9 cellular contexts compared by ENCODE assay signal in the genomic region with DNA sequence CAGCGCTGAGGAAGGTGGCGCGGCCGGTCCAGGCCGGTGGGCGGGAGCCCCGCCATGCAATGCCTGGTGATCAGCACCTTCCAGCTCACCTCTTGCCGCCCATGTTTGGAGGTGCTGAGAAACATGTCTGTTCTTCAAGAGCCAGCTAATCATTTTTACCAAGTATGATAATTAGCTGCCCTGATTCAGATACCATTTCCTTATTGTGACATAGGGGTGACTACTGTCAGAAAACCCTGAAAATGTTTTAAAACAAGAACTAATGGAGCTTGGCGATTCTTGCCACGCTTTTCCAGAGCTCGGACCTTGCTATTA. TPM values are rescaled to one million over a fixed set of nuclear protein-coding genes. Genes with fewer than 3 reads are reported as not detected.
A peak's percentile ranks its signal among the peaks of the same experiment; 100 is the strongest.
DNase-seq lines count a peak whose midpoint lies in the region; ATAC-seq and TF ChIP-seq lines count a peak whose summit lies in the region.
"Had no signal": no experiment of that assay in that cellular context is flagged by ENCODE, and none has a peak within 500 bp of the region (broad histone marks: within the 10 kb centered on the region; RNA-seq: fewer than 3 reads in every experiment).

No MANE protein-coding gene starts in this region.

- H3K27ac ChIP-seq in ACC112 (ENCODE audit: low read depth, low read length): no peak overlapping the region
- no peak overlapping the region for H3K27ac ChIP-seq in endodermal cell (ENCODE audit: low read depth, low read length)
- no peak overlapping the region for H3K27ac ChIP-seq in neural cell (ENCODE audit: low read length)
- H3K27ac ChIP-seq: neutrophil had no signal

- H3K27me3 Mint-ChIP-seq in endodermal cell (ENCODE audit: insufficient read depth): peaks cover 33% of the 10 kb centered on the region
- H3K27me3 Mint-ChIP-seq in activated naive CD4-positive, alpha-beta T cell treated with anti-CD3 and anti-CD28 coated beads for 36 hours (ENCODE audit: low read depth): peaks cover 46% of the 10 kb centered on the region

- CTCF ChIA-PET in activated naive CD4-positive, alpha-beta T cell treated with anti-CD3 and anti-CD28 coated beads for 36 hours (lab: Charles Lee): interaction anchor here (0.9 kb wide), 1 partner anchor 14 kb away, joined by 4 read pairs; no protein-coding TSS in a partner anchor

- DNase-seq in KBM-7: peak; percentile 4
- no peak for DNase-seq in endodermal cell
- no peak for DNase-seq in left lobe of liver (ENCODE audit: low spot score)
- no peak for DNase-seq in NCI-H226
- no peak for DNase-seq in activated naive CD4-positive, alpha-beta T cell treated with anti-CD3 and anti-CD28 coated beads for 36 hours

- no peaks in the 10 kb centered on the region for H3K79me2 ChIP-seq in ACC112 (ENCODE audit: control insufficient read depth, insufficient read depth, low read length, unreplicated experiment)
- no peaks in the 10 kb centered on the region for H3K79me2 ChIP-seq in neural cell (replicated peaks; ENCODE audit: insufficient read depth, low read length)

- H2AFZ ChIP-seq in ACC112 (ENCODE audit: low read length, unreplicated experiment) (peak overlapping the region; percentile 100), neural cell (ENCODE audit: low read depth, low read length) (no peak overlapping the region)

- H3K9me3 Mint-ChIP-seq in endodermal cell: no peaks in the 10 kb centered on the region
- no peaks in the 10 kb centered on the region for H3K9me3 Mint-ChIP-seq in activated naive CD4-positive, alpha-beta T cell treated with anti-CD3 and anti-CD28 coated beads for 36 hours

- H3K9me3 ChIP-seq in endodermal cell (ENCODE audit: control insufficient read depth, low read length) (peaks cover 8% of the 10 kb centered on the region), neural cell (ENCODE audit: low read length) (no peaks in the 10 kb centered on the region)
- H3K9me3 ChIP-seq: neutrophil had no signal

- H3K4me3 ChIP-seq in ACC112 (ENCODE audit: low read depth, low read length) (peak overlapping the region; percentile 89), endodermal cell (ENCODE audit: low read length) (peak overlapping the region; percentile 74), neural cell (ENCODE audit: low read length) (peak overlapping the region; percentile 84)

- peak overlapping the region; percentile 71 for H3K4me3 Mint-ChIP-seq in endodermal cell
- H3K4me3 Mint-ChIP-seq in activated naive CD4-positive, alpha-beta T cell treated with anti-CD3 and anti-CD28 coated beads for 36 hours: no peak overlapping the region

- H3K36me3 Mint-ChIP-seq in endodermal cell (ENCODE audit: low read depth): no peaks in the 10 kb centered on the region
- no peaks in the 10 kb centered on the region for H3K36me3 Mint-ChIP-seq in activated naive CD4-positive, alpha-beta T cell treated with anti-CD3 and anti-CD28 coated beads for 36 hours (ENCODE audit: low read depth)

- no peaks in the 10 kb centered on the region for H4K20me1 ChIP-seq in neural cell (ENCODE audit: insufficient read depth)

- H3K9me2 ChIP-seq in neural cell (ENCODE audit: insufficient read depth, low read length): no peaks in the 10 kb centered on the region

- H3F3A ChIP-seq in neural cell (ENCODE audit: insufficient read depth, low read length, poor library complexity, severe bottlenecking): no peaks in the 10 kb centered on the region

- TF ChIP-seq RAD21 in neural cell (conservative IDR thresholded peaks at IDR 0.05): no peak

- intact Hi-C loops in activated naive CD4-positive, alpha-beta T cell treated with anti-CD3 and anti-CD28 coated beads for 36 hours (cut with micrococcal nuclease): no loop called here

- H3K9ac ChIP-seq in endodermal cell (ENCODE audit: extremely low read depth, low read length, poor library complexity, severe bottlenecking) (no peak overlapping the region), neural cell (ENCODE audit: low read length) (peak overlapping the region; percentile 75)

- TF ChIP-seq EP300 in neural cell (conservative IDR thresholded peaks at IDR 0.05; ENCODE audit: poor library complexity, severe bottlenecking): no peak

- H3K4me1 ChIP-seq in ACC112 (ENCODE audit: control insufficient read depth, insufficient read depth, low read length, unreplicated experiment): peaks cover 6% of the 10 kb centered on the region
- no peaks in the 10 kb centered on the region for H3K4me1 ChIP-seq in endodermal cell (ENCODE audit: control insufficient read depth, insufficient read depth, low read length)

- WGBS in endodermal cell (ENCODE audit: insufficient coverage in 1 of 2, insufficient read length in 1 of 2), 2 experiments: 34 to 37% methylated on average over 6 to 11 of the region's 11 CpGs

- H3K4me1 Mint-ChIP-seq in endodermal cell: peaks cover 4% of the 10 kb centered on the region
- peaks cover 13% of the 10 kb centered on the region for H3K4me1 Mint-ChIP-seq in activated naive CD4-positive, alpha-beta T cell treated with anti-CD3 and anti-CD28 coated beads for 36 hours (ENCODE audit: low read depth)

- H3K27ac Mint-ChIP-seq in endodermal cell: no peak overlapping the region
- H3K27ac Mint-ChIP-seq in activated naive CD4-positive, alpha-beta T cell treated with anti-CD3 and anti-CD28 coated beads for 36 hours: no peak overlapping the region

- TF ChIP-seq CTCF in endodermal cell (conservative IDR thresholded peaks at IDR 0.05): no peak
- TF ChIP-seq CTCF in neural cell (IDR thresholded peaks at IDR 0.05; ENCODE audit: poor library complexity, severe bottlenecking): no peak

- H3K27me3 ChIP-seq in ACC112 (ENCODE audit: insufficient read depth, low read length): peaks cover 44% of the 10 kb centered on the region
- peaks cover 12% of the 10 kb centered on the region for H3K27me3 ChIP-seq in endodermal cell (ENCODE audit: control insufficient read depth, insufficient read depth, low read length, poor library complexity, severe bottlenecking)
- H3K27me3 ChIP-seq in neural cell (ENCODE audit: insufficient read depth, low read depth, low read length): peaks cover 29% of the 10 kb centered on the region

- H3K36me3 ChIP-seq in ACC112 (ENCODE audit: insufficient read depth, low read length) (no peaks in the 10 kb centered on the region), endodermal cell (ENCODE audit: control insufficient read depth, insufficient read depth, low read length) (no peaks in the 10 kb centered on the region), neural cell (ENCODE audit: insufficient read depth, low read length) (no peaks in the 10 kb centered on the region)
- H3K36me3 ChIP-seq: neutrophil had no signal

- H3K4me2 ChIP-seq in neural cell (ENCODE audit: low read length): no peak overlapping the region

- no peak for ATAC-seq in left lobe of liver
- no peak for ATAC-seq in GM19397 (IDR thresholded peaks at IDR 0.05; ENCODE audit: unreplicated experiment)

- in situ Hi-C loops in KBM-7 (cut with MboI; ENCODE audit: low pct_unique_long_range_greater_than_20kb, low sequenced_read_pairs): no loop called here

TF ChIP-seq in neural cell, 6 proteins besides CTCF, POLR2A, EP300 and RAD21:
- TF ChIP-seq, protein P1, sequence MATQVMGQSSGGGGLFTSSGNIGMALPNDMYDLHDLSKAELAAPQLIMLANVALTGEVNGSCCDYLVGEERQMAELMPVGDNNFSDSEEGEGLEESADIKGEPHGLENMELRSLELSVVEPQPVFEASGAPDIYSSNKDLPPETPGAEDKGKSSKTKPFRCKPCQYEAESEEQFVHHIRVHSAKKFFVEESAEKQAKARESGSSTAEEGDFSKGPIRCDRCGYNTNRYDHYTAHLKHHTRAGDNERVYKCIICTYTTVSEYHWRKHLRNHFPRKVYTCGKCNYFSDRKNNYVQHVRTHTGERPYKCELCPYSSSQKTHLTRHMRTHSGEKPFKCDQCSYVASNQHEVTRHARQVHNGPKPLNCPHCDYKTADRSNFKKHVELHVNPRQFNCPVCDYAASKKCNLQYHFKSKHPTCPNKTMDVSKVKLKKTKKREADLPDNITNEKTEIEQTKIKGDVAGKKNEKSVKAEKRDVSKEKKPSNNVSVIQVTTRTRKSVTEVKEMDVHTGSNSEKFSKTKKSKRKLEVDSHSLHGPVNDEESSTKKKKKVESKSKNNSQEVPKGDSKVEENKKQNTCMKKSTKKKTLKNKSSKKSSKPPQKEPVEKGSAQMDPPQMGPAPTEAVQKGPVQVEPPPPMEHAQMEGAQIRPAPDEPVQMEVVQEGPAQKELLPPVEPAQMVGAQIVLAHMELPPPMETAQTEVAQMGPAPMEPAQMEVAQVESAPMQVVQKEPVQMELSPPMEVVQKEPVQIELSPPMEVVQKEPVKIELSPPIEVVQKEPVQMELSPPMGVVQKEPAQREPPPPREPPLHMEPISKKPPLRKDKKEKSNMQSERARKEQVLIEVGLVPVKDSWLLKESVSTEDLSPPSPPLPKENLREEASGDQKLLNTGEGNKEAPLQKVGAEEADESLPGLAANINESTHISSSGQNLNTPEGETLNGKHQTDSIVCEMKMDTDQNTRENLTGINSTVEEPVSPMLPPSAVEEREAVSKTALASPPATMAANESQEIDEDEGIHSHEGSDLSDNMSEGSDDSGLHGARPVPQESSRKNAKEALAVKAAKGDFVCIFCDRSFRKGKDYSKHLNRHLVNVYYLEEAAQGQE (IDR thresholded peaks at IDR 0.05; ENCODE audit: borderline replicate concordance): no peak
- TF ChIP-seq TAF1 (IDR thresholded peaks at IDR 0.05; ENCODE audit: low read depth) (no peak), EZH2 (IDR thresholded peaks at IDR 0.05; ENCODE audit: borderline replicate concordance, insufficient read depth, low read length, poor library complexity, severe bottlenecking) (no peak), POLR2AphosphoS5 (IDR thresholded peaks at IDR 0.05) (no peak), MXI1 (conservative IDR thresholded peaks at IDR 0.05; ENCODE audit: poor library complexity, severe bottlenecking) (no peak)

RNA-seq across cellular contexts. Expression of a gene that starts 33.5 kb away (rescaled TPM):
- total RNA-seq in endodermal cell: under 1 TPM; 0.42 to 0.86 TPM
- polyA plus RNA-seq in endodermal cell (2013, experiment 1 of 2): not detected
- polyA plus RNA-seq in endodermal cell (2013, experiment 2 of 2): not detected
- polyA plus RNA-seq in neural cell: 0.51 and 1.4 TPM in 2 replicates
- polyA minus RNA-seq in neural cell: 1.3 TPM in 1 of 2 replicates, not detected in the other
- 0.73 TPM for total RNA-seq in left lobe of liver
- total RNA-seq in activated naive CD4-positive, alpha-beta T cell treated with anti-CD3 and anti-CD28 coated beads for 36 hours: not detected
